In the genomic region with DNA sequence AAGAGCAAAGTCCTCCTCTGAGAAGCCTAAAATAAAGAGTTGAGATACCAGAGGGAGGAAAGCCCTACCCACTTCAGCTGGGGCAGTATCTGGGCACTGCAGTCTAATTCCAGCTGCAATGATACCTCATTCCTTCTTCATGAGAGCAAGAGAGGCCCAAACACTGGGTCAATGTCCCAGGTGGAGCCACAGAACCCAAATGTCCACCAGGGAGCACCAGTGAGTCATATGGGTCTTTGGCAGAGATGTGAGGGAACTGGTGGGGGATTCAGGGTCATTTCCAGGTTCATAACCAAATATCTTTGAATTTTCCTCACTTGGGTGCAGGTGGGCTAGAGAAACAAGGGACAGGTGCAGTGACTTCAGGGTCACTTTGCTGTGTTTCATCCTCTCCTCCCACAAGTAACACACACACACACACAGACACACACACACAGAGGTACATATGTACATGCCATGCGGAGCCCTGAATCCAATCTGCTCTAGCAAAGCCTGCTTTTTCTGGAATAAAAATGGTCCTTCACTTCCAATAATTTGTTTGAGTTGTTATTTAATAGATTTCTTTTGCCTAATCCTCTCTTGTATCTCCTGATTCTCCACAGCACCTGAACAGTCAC, we compare ENCODE assay signal across 1 cellular context.
TF ChIP-seq lines count a peak whose summit lies in the region.

No MANE protein-coding gene starts in this region.

TF ChIP-seq in WTC11, 78 proteins besides CTCF, POLR2A, EP300 and RAD21 (continued from another document):
- TF ChIP-seq, protein P1, sequence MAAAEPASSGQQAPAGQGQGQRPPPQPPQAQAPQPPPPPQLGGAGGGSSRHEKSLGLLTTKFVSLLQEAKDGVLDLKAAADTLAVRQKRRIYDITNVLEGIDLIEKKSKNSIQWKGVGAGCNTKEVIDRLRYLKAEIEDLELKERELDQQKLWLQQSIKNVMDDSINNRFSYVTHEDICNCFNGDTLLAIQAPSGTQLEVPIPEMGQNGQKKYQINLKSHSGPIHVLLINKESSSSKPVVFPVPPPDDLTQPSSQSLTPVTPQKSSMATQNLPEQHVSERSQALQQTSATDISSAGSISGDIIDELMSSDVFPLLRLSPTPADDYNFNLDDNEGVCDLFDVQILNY (CRISPR knock-in tag; IDR thresholded peaks at IDR 0.05), result no peak
- TF ChIP-seq TEAD1 (CRISPR knock-in tag; IDR thresholded peaks at IDR 0.05) (no peak), ATF6 (CRISPR knock-in tag; IDR thresholded peaks at IDR 0.05) (no peak), IRF2 (CRISPR knock-in tag; IDR thresholded peaks at IDR 0.05; ENCODE audit: borderline replicate concordance, low read depth) (no peak), ESRRA (CRISPR knock-in tag; IDR thresholded peaks at IDR 0.05; ENCODE audit: borderline replicate concordance) (no peak)
- TF ChIP-seq, protein P2, sequence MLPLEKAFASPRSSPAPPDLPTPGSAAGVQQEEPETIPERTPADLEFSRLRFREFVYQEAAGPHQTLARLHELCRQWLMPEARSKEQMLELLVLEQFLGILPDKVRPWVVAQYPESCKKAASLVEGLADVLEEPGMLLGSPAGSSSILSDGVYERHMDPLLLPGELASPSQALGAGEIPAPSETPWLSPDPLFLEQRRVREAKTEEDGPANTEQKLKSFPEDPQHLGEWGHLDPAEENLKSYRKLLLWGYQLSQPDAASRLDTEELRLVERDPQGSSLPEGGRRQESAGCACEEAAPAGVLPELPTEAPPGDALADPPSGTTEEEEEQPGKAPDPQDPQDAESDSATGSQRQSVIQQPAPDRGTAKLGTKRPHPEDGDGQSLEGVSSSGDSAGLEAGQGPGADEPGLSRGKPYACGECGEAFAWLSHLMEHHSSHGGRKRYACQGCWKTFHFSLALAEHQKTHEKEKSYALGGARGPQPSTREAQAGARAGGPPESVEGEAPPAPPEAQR (CRISPR knock-in tag; IDR thresholded peaks at IDR 0.05), result no peak
